ENCODE assay signal across 7 cellular contexts in genomic region chr11:64874308-64874707, GRCh38. TPM values are rescaled to one million over a fixed set of nuclear protein-coding genes. Genes with fewer than 3 reads are reported as not detected.
A peak's percentile ranks its signal among the peaks of the same experiment; 100 is the strongest.
DNase-seq lines count a peak whose midpoint lies in the region; ATAC-seq, FAIRE-seq and TF ChIP-seq lines count a peak whose summit lies in the region.
"Had no signal": no experiment of that assay in that cellular context is flagged by ENCODE, and none has a peak within 500 bp of the region (broad histone marks: within the 10 kb centered on the region; RNA-seq: fewer than 3 reads in every experiment).

No MANE protein-coding gene starts in this region.

- no peaks in the 10 kb centered on the region for H3K27me3 Mint-ChIP-seq in activated naive CD8-positive, alpha-beta T cell
- H3K27me3 Mint-ChIP-seq in naive B cell = no peaks in the 10 kb centered on the region

- ATAC-seq in naive B cell (ENCODE audit: low read depth in 2 of 2) (no peak), HG02588 (IDR thresholded peaks at IDR 0.05; ENCODE audit: unreplicated experiment) (no peak)

- H3K4me1 Mint-ChIP-seq in activated naive CD8-positive, alpha-beta T cell (ENCODE audit: low read depth) = peaks cover 73% of the 10 kb centered on the region
- peaks cover 58 to 82% (median 78%) of the 10 kb centered on the region in 3 donors for H3K4me1 Mint-ChIP-seq in naive B cell

- no peak for FAIRE-seq in HTR-8/SVneo (lab: Jason Lieb, UNC)

- peak overlapping the region; percentile 99 for H3K4me3 ChIP-seq in GM06990 (replicated peaks; ENCODE audit: low read depth, low read length)

- H3K27ac Mint-ChIP-seq in activated naive CD8-positive, alpha-beta T cell = peak overlapping the region; percentile 93
- peak overlapping the region in 2 of 6 donors; percentile 73 to 80 for H3K27ac Mint-ChIP-seq in naive B cell

- no peaks in the 10 kb centered on the region for H3K27me3 ChIP-seq in GM06990 (replicated peaks; ENCODE audit: control insufficient read depth, insufficient read depth, low read length)

- peaks cover 3% of the 10 kb centered on the region for H3K36me3 Mint-ChIP-seq in activated naive CD8-positive, alpha-beta T cell
- peaks cover 7% of the 10 kb centered on the region in 2 donors for H3K36me3 Mint-ChIP-seq in naive B cell

- TF ChIP-seq CTCF in GM06990 (IDR thresholded peaks at IDR 0.05; ENCODE audit: insufficient read depth, low read length, poor library complexity, severe bottlenecking) = no peak

- no peaks in the 10 kb centered on the region for H3K9me3 Mint-ChIP-seq in activated naive CD8-positive, alpha-beta T cell (ENCODE audit: low read depth)
- H3K9me3 Mint-ChIP-seq in naive B cell = no peaks in the 10 kb centered on the region

- peaks cover 34% of the 10 kb centered on the region for H3K36me3 ChIP-seq in GM06990 (ENCODE audit: control insufficient read depth, insufficient read depth, low read length)

- H3K4me3 Mint-ChIP-seq in activated naive CD8-positive, alpha-beta T cell = peak overlapping the region; percentile 97
- peak overlapping the region in 7 of 8 donors; percentile 5 to 99 (median 69) for H3K4me3 Mint-ChIP-seq in naive B cell

- DNase-seq in GM06990 (ENCODE audit: extremely low read depth, insufficient read length) = no peak
- no peak for DNase-seq in naive B cell
- no peak for DNase-seq in HTR-8/SVneo (ENCODE audit: insufficient read length, low spot score)
- no peak for DNase-seq in ecto neural progenitor cell (ENCODE audit: low spot score)
- DNase-seq: NCI-H146 had no signal

RNA-seq across cellular contexts. Expression of gene EHD1, which starts 4.1 kb away (rescaled TPM):
- 100 to 1,000 TPM in 2 of 6 donors, 10 to 100 TPM in 4; 65.3 to 119 (median 90.7) TPM for polyA plus RNA-seq in naive B cell (ENCODE audit: low read depth in 6 of 6)

RNA-seq across cellular contexts. Expression of gene CDC42BPG, which starts 29.9 kb away (rescaled TPM):
- polyA plus RNA-seq in naive B cell (ENCODE audit: low read depth in 6 of 6) = under 1 TPM in 4 of 6 donors, not detected in 2; 0.17 to 0.57 (median 0.33) TPM

RNA-seq across cellular contexts. Expression of gene ATG2A, which starts 42.7 kb away (rescaled TPM):
- 1 to 10 TPM in 5 of 6 donors, not detected in 1; 2.8 to 5.0 (median 3.4) TPM for polyA plus RNA-seq in naive B cell (ENCODE audit: low read depth in 6 of 6)

RNA-seq across cellular contexts. Expression of gene PPP2R5B, which starts 50.2 kb away (rescaled TPM):
- 10 to 100 TPM in 3 of 6 donors, 1 to 10 TPM in 3; 7.2 to 15.1 (median 10.2) TPM for polyA plus RNA-seq in naive B cell (ENCODE audit: low read depth in 6 of 6)
